Comparison of ENCODE assay signal across 16 cellular contexts in genomic region chr6:158064725-158065251, GRCh38.
A peak's percentile ranks its signal among the peaks of the same experiment; 100 is the strongest.
DNase-seq lines count a peak whose midpoint lies in the region; ATAC-seq and TF ChIP-seq lines count a peak whose summit lies in the region.
"Had no signal": no experiment of that assay in that cellular context is flagged by ENCODE, and none has a peak within 500 bp of the region (broad histone marks: within the 10 kb centered on the region; RNA-seq: fewer than 3 reads in every experiment).

No MANE protein-coding gene starts in this region.

- ATAC-seq in stimulated activated naive CD8-positive, alpha-beta T cell treated with anti-CD3 and anti-CD28 coated beads, Interleukin-15, amount 100 ng/mL, for 72 hours, result peak; percentile 23
- ATAC-seq in stimulated activated naive CD8-positive, alpha-beta T cell treated with anti-CD3 and anti-CD28 coated beads, Interleukin-15, Interleukin-2, amounts not matched to agents 100 U/mL and 50 U/mL, for 24 hours, result no peak
- ATAC-seq in sciatic nerve (no peak), GM19467 (IDR thresholded peaks at IDR 0.05; ENCODE audit: unreplicated experiment) (no peak)
- ATAC-seq: CD8-positive, alpha-beta T cell had no signal

- H3K4me1 Mint-ChIP-seq in stimulated activated naive CD8-positive, alpha-beta T cell treated with anti-CD3 and anti-CD28 coated beads, Interleukin-15, amount 100 ng/mL, for 72 hours, result peaks cover 28% of the 10 kb centered on the region
- H3K4me1 Mint-ChIP-seq in chondrocyte (ENCODE audit: low read depth) (peaks cover 42% of the 10 kb centered on the region), type B pancreatic cell (ENCODE audit: unreplicated experiment) (peaks cover 18% of the 10 kb centered on the region)

- no peak overlapping the region for H3K4me3 Mint-ChIP-seq in stimulated activated naive CD8-positive, alpha-beta T cell treated with anti-CD3 and anti-CD28 coated beads, Interleukin-15, amount 100 ng/mL, for 72 hours
- no peak overlapping the region for H3K4me3 Mint-ChIP-seq in chondrocyte (ENCODE audit: unreplicated experiment)
- H3K4me3 Mint-ChIP-seq in type B pancreatic cell, result no peak overlapping the region
- H3K4me3 Mint-ChIP-seq: CD8-positive, alpha-beta T cell had no signal

- no peaks in the 10 kb centered on the region for H3K27me3 Mint-ChIP-seq in stimulated activated naive CD8-positive, alpha-beta T cell treated with anti-CD3 and anti-CD28 coated beads, Interleukin-15, amount 100 ng/mL, for 72 hours
- H3K27me3 Mint-ChIP-seq in chondrocyte (ENCODE audit: low read depth) (no peaks in the 10 kb centered on the region), type B pancreatic cell (no peaks in the 10 kb centered on the region)

- H3K36me3 Mint-ChIP-seq in chondrocyte (ENCODE audit: low read depth) (peaks cover 28% of the 10 kb centered on the region), type B pancreatic cell (peaks cover 8% of the 10 kb centered on the region)

- intact Hi-C loops in sciatic nerve (cut with DNase I), result no loop called here

- H3K9me3 Mint-ChIP-seq in stimulated activated naive CD8-positive, alpha-beta T cell treated with anti-CD3 and anti-CD28 coated beads, Interleukin-15, amount 100 ng/mL, for 72 hours, result no peaks in the 10 kb centered on the region
- H3K9me3 Mint-ChIP-seq in chondrocyte (ENCODE audit: low read depth) (no peaks in the 10 kb centered on the region), type B pancreatic cell (no peaks in the 10 kb centered on the region)
- H3K9me3 Mint-ChIP-seq: CD8-positive, alpha-beta T cell had no signal

- DNase-seq in DMS 273 (lab: John Stamatoyannopoulos, UW; ENCODE audit: unreplicated experiment) (peak; percentile 24), DMS 273 treated with DMSO at 0.1 percent for 48 hours (lab: John Stamatoyannopoulos, UW) (no peak), chondrocyte (ENCODE audit: low spot score) (peak; percentile 68), type B pancreatic cell (ENCODE audit: extremely low spot score, unreplicated experiment) (no peak), sciatic nerve (ENCODE audit: low spot score) (no peak)
- DNase-seq in stimulated activated naive CD8-positive, alpha-beta T cell treated with anti-CD3 and anti-CD28 coated beads, Interleukin-15, amount 100 ng/mL, for 72 hours, result no peak
- no peak for DNase-seq in stimulated activated naive CD8-positive, alpha-beta T cell treated with anti-CD3 and anti-CD28 coated beads, Interleukin-15, Interleukin-2, amounts not matched to agents 100 U/mL and 50 U/mL, for 24 hours
- DNase-seq: BE2C; CD8-positive, alpha-beta T cell; GF-D8; KG1; NCI-H1417 treated with DMSO at 0.1 percent for 48 hours; NCI-H446 treated with DMSO at 0.1 percent for 48 hours; NCI-H774; PC-9 had no signal

- H3K27ac Mint-ChIP-seq in stimulated activated naive CD8-positive, alpha-beta T cell treated with anti-CD3 and anti-CD28 coated beads, Interleukin-15, amount 100 ng/mL, for 72 hours, result no peak overlapping the region
- H3K27ac Mint-ChIP-seq in chondrocyte (ENCODE audit: unreplicated experiment) (no peak overlapping the region), type B pancreatic cell (no peak overlapping the region)
- H3K27ac Mint-ChIP-seq: CD8-positive, alpha-beta T cell had no signal

- TF ChIP-seq CTCF in chondrocyte (IDR thresholded peaks at IDR 0.05), result no peak
- no peak for TF ChIP-seq CTCF in type B pancreatic cell (conservative IDR thresholded peaks at IDR 0.05)

Comparison
In these comparisons a context has a peak if more than half of its experiments do, and no peak if none do; other contexts are left out.
1. DNase-seq: peak in DMS 273 (single experiment) and chondrocyte (single experiment); none in DMS 273 treated with DMSO at 0.1 percent for 48 hours (single experiment), stimulated activated naive CD8-positive, alpha-beta T cell treated with anti-CD3 and anti-CD28 coated beads, Interleukin-15, amount 100 ng/mL, for 72 hours (0 of 2), stimulated activated naive CD8-positive, alpha-beta T cell treated with anti-CD3 and anti-CD28 coated beads, Interleukin-15, Interleukin-2, amounts not matched to agents 100 U/mL and 50 U/mL, for 24 hours (single experiment), type B pancreatic cell (single experiment) and sciatic nerve (single experiment).